Comparison of ENCODE assay signal across 8 cellular contexts in the genomic region with DNA sequence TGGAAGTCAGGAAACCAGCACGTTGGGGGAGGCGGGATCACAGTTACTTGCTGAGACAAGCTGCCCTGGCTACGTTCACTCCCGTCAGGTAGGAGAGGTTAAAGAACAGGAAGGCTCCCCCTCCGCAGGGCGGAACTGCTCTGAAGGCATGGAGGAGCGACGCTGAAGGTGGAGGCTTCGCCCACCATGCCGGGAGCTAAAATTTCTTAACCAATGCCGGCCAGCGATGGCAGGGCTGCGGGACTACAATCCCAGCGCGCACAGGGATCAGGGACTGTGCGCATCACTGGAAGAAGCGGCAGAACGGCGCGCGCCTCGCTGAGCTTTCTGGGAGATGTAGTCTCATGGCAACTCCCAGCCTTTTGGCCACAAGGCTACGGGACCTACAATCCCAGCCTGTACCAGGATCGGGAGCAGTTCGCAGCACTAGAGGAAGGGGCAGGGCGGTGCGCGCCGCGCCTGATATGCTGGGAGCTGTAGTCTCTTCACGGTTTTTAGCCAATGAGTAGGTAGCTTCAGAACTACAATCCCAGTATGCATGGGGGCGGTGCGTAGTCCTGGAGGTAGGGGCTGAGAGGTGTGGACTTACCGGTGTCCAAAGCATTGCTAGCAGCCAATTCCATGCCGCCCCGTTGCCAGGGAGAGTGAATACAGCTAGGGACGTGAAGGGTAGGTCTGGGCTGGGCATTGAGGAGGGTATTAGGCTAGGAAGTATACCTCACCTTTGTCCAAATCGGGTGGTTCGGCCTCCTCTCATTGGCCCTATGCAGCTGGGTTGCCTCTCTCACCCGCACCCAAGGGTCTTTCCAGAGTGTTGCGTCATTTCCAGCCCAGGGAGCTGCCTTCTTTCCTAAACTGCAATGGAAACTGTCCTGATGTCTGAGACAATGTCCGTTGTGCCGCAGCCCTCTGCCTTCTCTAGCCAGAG. TPM values are rescaled to one million over a fixed set of nuclear protein-coding genes. Genes with fewer than 3 reads are reported as not detected.
DNase-seq lines count a peak whose midpoint lies in the region; TF ChIP-seq lines count a peak whose summit lies in the region.

No MANE protein-coding gene starts in this region.

- H3K4me3 ChIP-seq in HFF-Myc (replicated peaks; ENCODE audit: low read depth, low read length): peak overlapping the region; percentile 55
- H3K4me3 ChIP-seq in cardiac fibroblast (replicated peaks in 1 of 2; ENCODE audit: low read depth in 2 of 2, low read length in 2 of 2): peak overlapping the region; percentile 66 to 94
- peak overlapping the region; percentile 91 for H3K4me3 ChIP-seq in iPS-20b (ENCODE audit: low read length)
- H3K4me3 ChIP-seq in skeletal muscle satellite cell (ENCODE audit: low read length): peak overlapping the region; percentile 91

- DNase-seq in ELF-1 (ENCODE audit: low read depth, low spot score) (peak; percentile 100), HFF-Myc (ENCODE audit: extremely low read depth, low read depth) (peak; percentile 76), NCI-H1417 treated with DMSO at 0.1 percent for 48 hours (lab: John Stamatoyannopoulos, UW) (peak; percentile 77), cardiac fibroblast (ENCODE audit: low read depth in 2 of 2) (peak; percentile 98 to 99), NCI-H1694 treated with DMSO at 0.1 percent for 48 hours (lab: John Stamatoyannopoulos, UW) (no peak)

- TF ChIP-seq CTCF in HFF-Myc (IDR thresholded peaks at IDR 0.05; ENCODE audit: low read depth, low read length, missing control alignments): no peak
- no peak for TF ChIP-seq CTCF in VCaP (conservative IDR thresholded peaks at IDR 0.05)
- TF ChIP-seq CTCF in cardiac fibroblast (IDR thresholded peaks at IDR 0.05; ENCODE audit: low read depth, low read length): no peak

- peak overlapping the region; percentile 94 for H3K4me2 ChIP-seq in skeletal muscle satellite cell (ENCODE audit: low read length)

- H3K27ac ChIP-seq in VCaP (peak overlapping the region; percentile 66), iPS-20b (ENCODE audit: low read length) (peak overlapping the region; percentile 51)

- peak overlapping the region; percentile 81; the same call in 1 of the 2 replicates for H3K9ac ChIP-seq in iPS-20b (ENCODE audit: low read depth, low read length)
- peak overlapping the region; percentile 78 for H3K9ac ChIP-seq in skeletal muscle satellite cell (ENCODE audit: low read depth, low read length)

- no peaks in the 10 kb centered on the region for H3K27me3 ChIP-seq in iPS-20b (ENCODE audit: insufficient read depth, low read length)
- no peaks in the 10 kb centered on the region for H3K27me3 ChIP-seq in skeletal muscle satellite cell (ENCODE audit: control insufficient read depth, insufficient read depth, low read length)

- H3K9me3 ChIP-seq in iPS-20b (ENCODE audit: insufficient read depth, low read depth, low read length) (no peaks in the 10 kb centered on the region), skeletal muscle satellite cell (replicated peaks; ENCODE audit: low read length) (no peaks in the 10 kb centered on the region)

- H3K36me3 ChIP-seq in iPS-20b (ENCODE audit: insufficient read depth, low read depth, low read length) (no peaks in the 10 kb centered on the region), skeletal muscle satellite cell (ENCODE audit: insufficient read depth, low read length) (no peaks in the 10 kb centered on the region)

- H3K4me1 ChIP-seq in iPS-20b (ENCODE audit: insufficient read depth, low read length) (peaks cover 4% of the 10 kb centered on the region; the same call in 1 of the 2 replicates), skeletal muscle satellite cell (ENCODE audit: control insufficient read depth, insufficient read depth, low read length) (no peaks in the 10 kb centered on the region)

RNA-seq across cellular contexts. Expression of gene ZNF682, which starts 12.8 kb away (rescaled TPM):
- 1.3 and 3.9 TPM in 2 replicates for total RNA-seq in skeletal muscle satellite cell (2012; rRNA removed)

RNA-seq across cellular contexts. Expression of gene ZNF90, which starts 25.7 kb away (rescaled TPM):
- 0.22 and 1.8 TPM in 2 replicates for total RNA-seq in skeletal muscle satellite cell (2012; rRNA removed)
